In the genomic region with DNA sequence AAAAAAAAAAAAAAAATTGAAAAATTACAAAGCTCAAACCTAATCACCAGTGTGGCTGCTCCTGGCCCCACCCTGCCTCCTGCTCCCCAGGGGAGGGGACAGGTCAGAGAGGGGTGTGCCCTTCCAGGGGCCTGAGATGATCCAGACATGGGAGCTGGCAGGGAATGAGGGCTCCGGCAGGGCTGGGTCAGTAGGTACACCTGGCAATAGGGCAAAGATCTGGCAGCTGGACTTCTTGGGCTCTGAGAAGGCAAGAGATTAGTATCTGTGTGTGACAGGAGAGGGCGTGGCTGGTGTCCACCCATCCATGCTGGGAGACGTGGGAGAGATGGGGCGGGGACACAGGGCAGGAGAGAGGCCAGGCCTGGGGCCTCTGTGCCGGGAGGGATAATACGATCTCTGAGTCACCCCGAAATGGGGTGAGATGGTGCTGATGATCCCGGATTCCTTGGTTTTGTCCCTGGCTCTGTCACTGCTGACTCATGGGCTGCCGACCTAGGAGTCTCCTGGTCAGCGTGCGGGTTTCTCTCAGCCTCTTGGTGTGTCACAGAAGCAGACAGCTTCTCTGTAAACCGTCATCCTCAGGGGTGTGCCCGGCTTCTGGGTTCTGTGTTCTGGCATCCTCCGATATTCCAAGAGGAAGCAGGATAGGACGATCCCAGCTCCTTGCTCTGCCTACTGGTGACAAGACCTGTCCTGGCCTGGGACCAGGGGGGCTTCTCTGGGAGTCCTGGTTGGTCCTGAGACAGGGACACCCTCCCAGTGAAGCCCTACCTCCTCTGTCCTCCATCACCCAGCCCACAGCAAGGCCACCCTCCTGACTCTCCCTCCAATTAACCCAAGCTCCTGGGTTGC, we compare ENCODE assay signal across 9 cellular contexts. TPM values are rescaled to one million over a fixed set of nuclear protein-coding genes. Genes with fewer than 3 reads are reported as not detected.
DNase-seq lines count a peak whose midpoint lies in the region; ATAC-seq and TF ChIP-seq lines count a peak whose summit lies in the region.
"Had no signal": no experiment of that assay in that cellular context is flagged by ENCODE, and none has a peak within 500 bp of the region (broad histone marks: within the 10 kb centered on the region; RNA-seq: fewer than 3 reads in every experiment).

No MANE protein-coding gene starts in this region.

- H3K27me3 Mint-ChIP-seq in CD8-positive, alpha-beta T cell (ENCODE audit: low read depth): peaks cover 8% of the 10 kb centered on the region

- H3K4me1 Mint-ChIP-seq in CD8-positive, alpha-beta T cell (ENCODE audit: low read depth): peaks cover 11% of the 10 kb centered on the region

- no peak overlapping the region for H3K4me3 Mint-ChIP-seq in CD8-positive, alpha-beta T cell

- H3K9me3 Mint-ChIP-seq in CD8-positive, alpha-beta T cell: no peaks in the 10 kb centered on the region

- peak overlapping the region in 4 of 5 donors; percentile 42 to 85 (median 76) for H3K27ac ChIP-seq in adrenal gland
- no peak overlapping the region for H3K27ac ChIP-seq in CD8-positive, alpha-beta T cell (ENCODE audit: low read depth, low read length)

- H3K4me1 ChIP-seq in adrenal gland (replicated peaks in 1 of 2): peaks cover under 1 to 9% of the 10 kb centered on the region in 2 donors
- peaks cover 10% of the 10 kb centered on the region for H3K4me1 ChIP-seq in CD8-positive, alpha-beta T cell (ENCODE audit: insufficient read depth, low read length)

- no peaks in the 10 kb centered on the region for H3K36me3 Mint-ChIP-seq in CD8-positive, alpha-beta T cell

- H3K27me3 ChIP-seq in adrenal gland: no peaks in the 10 kb centered on the region
- H3K27me3 ChIP-seq in CD8-positive, alpha-beta T cell (ENCODE audit: insufficient read depth, low read length): no peaks in the 10 kb centered on the region

- DNase-seq in AG04449 (ENCODE audit: low read depth, low spot score): peak; percentile 77
- DNase-seq in HT1080 (ENCODE audit: low read depth): peak; percentile 100
- DNase-seq in adrenal gland: peak; percentile 80 to 97 (median 95)
- peak; percentile 96 for DNase-seq in left kidney (ENCODE audit: low read depth, low spot score)
- DNase-seq in activated T-cell treated with anti-CD3 and anti-CD28 coated beads for 4 hours: no peak
- DNase-seq in CD8-positive, alpha-beta T cell: no peak
- DNase-seq: T-helper 1 cell had no signal

- H3K4me3 ChIP-seq in AG04449 (ENCODE audit: low read depth, low read length) (no peak overlapping the region), adrenal gland (no peak overlapping the region)
- H3K4me3 ChIP-seq in CD8-positive, alpha-beta T cell (ENCODE audit: low read depth, low read length): no peak overlapping the region

- intact Hi-C loops in adrenal gland (cut with DNase I): no loop called here
- intact Hi-C loops in CD8-positive, alpha-beta T cell (cut with DNase I, micrococcal nuclease): no loop called here

- ATAC-seq in GM21381 (IDR thresholded peaks at IDR 0.05; ENCODE audit: unreplicated experiment) (no peak), GM19397 (IDR thresholded peaks at IDR 0.05; ENCODE audit: unreplicated experiment) (no peak)
- no peak for ATAC-seq in CD8-positive, alpha-beta T cell

- H3K27ac Mint-ChIP-seq in CD8-positive, alpha-beta T cell: no peak overlapping the region

- no peak for TF ChIP-seq POLR2A in adrenal gland (IDR thresholded peaks at IDR 0.05)

- TF ChIP-seq CTCF in AG04449 (IDR thresholded peaks at IDR 0.05; ENCODE audit: insufficient read depth, low read length, missing control alignments): no peak
- TF ChIP-seq CTCF in adrenal gland (IDR thresholded peaks at IDR 0.05): no peak
- no peak for TF ChIP-seq CTCF in CD8-positive, alpha-beta T cell (IDR thresholded peaks at IDR 0.05)

- POLR2A ChIA-PET in AG04449 (lab: Yijun Ruan, JAX): interaction anchor here (1.8 kb wide), 1 partner anchor 28 kb away, joined by 6 read pairs; no protein-coding TSS in a partner anchor
- POLR2A ChIA-PET in CD8-positive, alpha-beta T cell (lab: Charles Lee): no interaction called here

- CTCF ChIA-PET in AG04449 (lab: Yijun Ruan, JAX): interaction anchor here (0.9 to 2.2 kb wide), 7 partner anchors 9 to 96 kb away, joined by 3 to 10 read pairs (median 4); no protein-coding TSS in a partner anchor
- CTCF ChIA-PET in CD8-positive, alpha-beta T cell (lab: Charles Lee): interaction anchor here (0.6 to 1.7 kb wide), 4 partner anchors 11 to 33 kb away, joined by 3 to 7 read pairs (median 4); no protein-coding TSS in a partner anchor

- no peaks in the 10 kb centered on the region for H3K36me3 ChIP-seq in adrenal gland (replicated peaks in 1 of 2)
- no peaks in the 10 kb centered on the region for H3K36me3 ChIP-seq in CD8-positive, alpha-beta T cell (ENCODE audit: insufficient read depth, low read length)

- H3K9me3 ChIP-seq in adrenal gland (replicated peaks in 1 of 3): no peaks in the 10 kb centered on the region
- no peaks in the 10 kb centered on the region for H3K9me3 ChIP-seq in CD8-positive, alpha-beta T cell (ENCODE audit: low read length)

- WGBS in adrenal gland, 4 donors: 35 to 47% (median 40%) methylated on average over 5 to 15 of the region's 15 CpGs

RNA-seq across cellular contexts. Expression of a gene that starts 8.2 kb away (rescaled TPM):
- 1.2 and 1.7 TPM in 2 replicates for total RNA-seq in HT1080 (2014; rRNA removed; shearing (Covaris generic))
- 0.29 and 1.2 TPM in 2 replicates for polyA plus RNA-seq in HT1080 (2015; cell fraction: cytosol; rRNA removed)
- polyA plus RNA-seq in HT1080 (2015; cell fraction: nucleus; rRNA removed): 0.32 and 0.68 TPM in 2 replicates
- total RNA-seq in adrenal gland: 1 to 10 TPM in 1 of 8 donors, under 1 TPM in 6, not detected in 1; 0.16 to 1.2 (median 0.41) TPM
- under 1 TPM; 0.04 to 0.48 (median 0.37) TPM for polyA plus RNA-seq in adrenal gland
- total RNA-seq in CD8-positive, alpha-beta T cell: not detected

RNA-seq across cellular contexts. Expression of a gene that starts 19.8 kb away (rescaled TPM):
- 14.4 and 22.2 TPM in 2 replicates for total RNA-seq in HT1080 (2014; rRNA removed; shearing (Covaris generic))
- 43.5 and 48.3 TPM in 2 replicates for polyA plus RNA-seq in HT1080 (2015; cell fraction: cytosol; rRNA removed)
- polyA plus RNA-seq in HT1080 (2015; cell fraction: nucleus; rRNA removed): 28.3 and 29.3 TPM in 2 replicates
- 1 to 10 TPM in 7 of 8 donors, not detected in 1; 1.3 to 8.3 (median 3.3) TPM for total RNA-seq in adrenal gland
- polyA plus RNA-seq in adrenal gland: 1 to 10 TPM in 2 of 3 donors, under 1 TPM in 1; 0.40 to 2.2 (median 1.1) TPM
- total RNA-seq in CD8-positive, alpha-beta T cell: not detected

RNA-seq across cellular contexts. Expression of a gene that starts 38.4 kb away (rescaled TPM):
- total RNA-seq in HT1080 (2014; rRNA removed; shearing (Covaris generic)): 0.23 TPM in 1 of 2 replicates, not detected in the other
- 0.26 and 0.33 TPM in 2 replicates for polyA plus RNA-seq in HT1080 (2015; cell fraction: cytosol; rRNA removed)
- polyA plus RNA-seq in HT1080 (2015; cell fraction: nucleus; rRNA removed): 0.28 TPM in 1 of 2 replicates, not detected in the other
- not detected for total RNA-seq in adrenal gland
- under 1 TPM in 2 of 3 donors, not detected in 1; 0.20 to 0.56 TPM for polyA plus RNA-seq in adrenal gland
- total RNA-seq in CD8-positive, alpha-beta T cell: not detected

RNA-seq across cellular contexts. Expression of a gene that starts 52.5 kb away (rescaled TPM):
- not detected in 2 replicates for total RNA-seq in HT1080 (2014; rRNA removed; shearing (Covaris generic))
- not detected in 2 replicates for polyA plus RNA-seq in HT1080 (2015; cell fraction: cytosol; rRNA removed)
- 0.13 TPM in 1 of 2 replicates, not detected in the other for polyA plus RNA-seq in HT1080 (2015; cell fraction: nucleus; rRNA removed)
- total RNA-seq in adrenal gland: under 1 TPM in 4 of 8 donors, not detected in 4; 0.22 to 0.72 (median 0.42) TPM
- polyA plus RNA-seq in adrenal gland: under 1 TPM in 2 of 3 donors, not detected in 1; 0.24 to 0.40 TPM
- total RNA-seq in CD8-positive, alpha-beta T cell: not detected

Comparison
In these comparisons a context has a peak if more than half of its experiments do, and no peak if none do; other contexts are left out.
1. DNase-seq: peak in AG04449 (single experiment), HT1080 (single experiment), adrenal gland (7 of 7) and left kidney (single experiment); none in activated T-cell treated with anti-CD3 and anti-CD28 coated beads for 4 hours (single experiment) and CD8-positive, alpha-beta T cell (0 of 7).